8 cellular contexts compared by ENCODE assay signal in genomic region chr2:119826370-119826961, GRCh38.
DNase-seq lines count a peak whose midpoint lies in the region; ATAC-seq and TF ChIP-seq lines count a peak whose summit lies in the region.

No MANE protein-coding gene starts in this region.

- no peak overlapping the region for H4K91ac ChIP-seq in H9 (ENCODE audit: insufficient read length, low read depth, low read length)

- H3K4me3 Mint-ChIP-seq in T-helper 2 cell treated with Interferon-gamma antibody and Interleukin-4, amounts not matched to agents 5 μg/mL and 100 μg/mL, for 36 hours, result no peak overlapping the region
- H3K4me3 Mint-ChIP-seq in H9, result no peak overlapping the region

- H2AK5ac ChIP-seq in H9 (ENCODE audit: insufficient read length, low read length), result no peak overlapping the region

- TF ChIP-seq EP300 in transverse colon (IDR thresholded peaks at IDR 0.05; ENCODE audit: low read depth) (no peak), gastroesophageal sphincter (IDR thresholded peaks at IDR 0.05) (no peak)

- H3K4me3 ChIP-seq in PC-9 (no peak overlapping the region), astrocyte of the spinal cord (ENCODE audit: low read depth, low read length) (no peak overlapping the region), transverse colon (no peak overlapping the region), gastroesophageal sphincter (no peak overlapping the region)

- no peaks in the 10 kb centered on the region for H4K20me1 ChIP-seq in H9 (ENCODE audit: control insufficient read depth, insufficient read depth, insufficient read length)
- H4K20me1 ChIP-seq in PC-9 (ENCODE audit: insufficient read depth), result peaks cover 12% of the 10 kb centered on the region

- H2BK120ac ChIP-seq in H9 (ENCODE audit: low read depth, low read length, poor library complexity, severe bottlenecking), result no peak overlapping the region

- peaks cover 5% of the 10 kb centered on the region for H3K79me1 ChIP-seq in H9 (ENCODE audit: insufficient read depth, low read depth, low read length, poor library complexity, severe bottlenecking)

- H3K27me3 ChIP-seq in H9 (ENCODE audit: insufficient read depth, low read length) (no peaks in the 10 kb centered on the region), PC-9 (ENCODE audit: insufficient read depth, low read depth) (no peaks in the 10 kb centered on the region), transverse colon (no peaks in the 10 kb centered on the region), gastroesophageal sphincter (no peaks in the 10 kb centered on the region)

- no peaks in the 10 kb centered on the region for H3K9me3 ChIP-seq in H9 (ENCODE audit: control insufficient read depth, low read depth, low read length)
- H3K9me3 ChIP-seq in PC-9 (ENCODE audit: insufficient read depth, low read depth), result no peaks in the 10 kb centered on the region; the same call in 1 of the 2 replicates
- no peaks in the 10 kb centered on the region for H3K9me3 ChIP-seq in transverse colon
- no peaks in the 10 kb centered on the region for H3K9me3 ChIP-seq in gastroesophageal sphincter

- no peak overlapping the region for H3K14ac ChIP-seq in H9 (ENCODE audit: insufficient read depth, low read length)

- no CpG with 5 or more reads among the region's 5 CpGs for WGBS in H9 (ENCODE audit: extremely low coverage, insufficient read length, low lambda C conversion rate)
- WGBS in transverse colon (ENCODE audit: low coverage in 1 of 2), 2 donors, result 69 to 72% methylated on average over 5 of the region's 5 CpGs
- WGBS in gastroesophageal sphincter (ENCODE audit: low coverage in 1 of 2), 2 donors, result 63 to 69% methylated on average over 5 of the region's 5 CpGs

- H3K36me3 Mint-ChIP-seq in T-helper 2 cell treated with Interferon-gamma antibody and Interleukin-4, amounts not matched to agents 5 μg/mL and 100 μg/mL, for 36 hours (ENCODE audit: low read depth), result peaks cover 17% of the 10 kb centered on the region
- H3K36me3 Mint-ChIP-seq in H9 (ENCODE audit: insufficient read depth in 1 of 3, low read depth in 3 of 3), result peaks cover 23 to 50% (median 42%) of the 10 kb centered on the region in 3 experiments

- H2AFZ ChIP-seq in H9 (ENCODE audit: low read length) (no peak overlapping the region), PC-9 (no peak overlapping the region)

- peaks cover 22% of the 10 kb centered on the region for H3K4me1 Mint-ChIP-seq in T-helper 2 cell treated with Interferon-gamma antibody and Interleukin-4, amounts not matched to agents 5 μg/mL and 100 μg/mL, for 36 hours (ENCODE audit: low read depth)
- H3K4me1 Mint-ChIP-seq in H9, result peaks cover 15% of the 10 kb centered on the region in 2 experiments

- H3K4ac ChIP-seq in H9 (ENCODE audit: low read depth, low read length), result no peak overlapping the region

- no peak overlapping the region for H4K8ac ChIP-seq in H9 (replicated peaks; ENCODE audit: insufficient read length, low read depth, low read length)

- H3F3A ChIP-seq in PC-9 (ENCODE audit: insufficient read depth, low read depth), result 0 out of 2 replicates have a peak, but pooled peaks cover 5% of the 10 kb centered on the region

- no peaks in the 10 kb centered on the region for H3K9me2 ChIP-seq in PC-9 (ENCODE audit: insufficient read depth)

- no peak overlapping the region for H3K27ac Mint-ChIP-seq in T-helper 2 cell treated with Interferon-gamma antibody and Interleukin-4, amounts not matched to agents 5 μg/mL and 100 μg/mL, for 36 hours
- H3K27ac Mint-ChIP-seq in H9, result no peak overlapping the region

- H3K18ac ChIP-seq in H9 (ENCODE audit: insufficient read length, low read depth, low read length), result no peak overlapping the region

- H3K23ac ChIP-seq in H9 (ENCODE audit: insufficient read length, low read depth, low read length), result no peak overlapping the region

- DNase-seq in T-helper 2 cell, result peak in 3 of 5 experiments; percentile 17 to 57 (median 22)
- DNase-seq in T-helper 2 cell treated with Interferon-gamma antibody and Interleukin-4, amounts not matched to agents 5 μg/mL and 100 μg/mL, for 36 hours (ENCODE audit: low spot score), result no peak
- DNase-seq in H9, result no peak
- no peak for DNase-seq in PC-9
- DNase-seq in astrocyte of the spinal cord (ENCODE audit: low read depth, low spot score), result peak; percentile 26
- DNase-seq in left kidney (ENCODE audit: low read depth, low spot score), result peak; percentile 50
- peak; percentile 19 for DNase-seq in transverse colon

- ATAC-seq in gastroesophageal sphincter, result no peak

- no peaks in the 10 kb centered on the region for H3K27me3 Mint-ChIP-seq in T-helper 2 cell treated with Interferon-gamma antibody and Interleukin-4, amounts not matched to agents 5 μg/mL and 100 μg/mL, for 36 hours (ENCODE audit: low read depth)
- H3K27me3 Mint-ChIP-seq in H9 (ENCODE audit: low read depth), result no peaks in the 10 kb centered on the region

- peaks cover 7% of the 10 kb centered on the region; the same call in 1 of the 2 replicates for H3K79me2 ChIP-seq in H9 (ENCODE audit: insufficient read depth, low read length)
- peaks cover 93% of the 10 kb centered on the region for H3K79me2 ChIP-seq in PC-9 (ENCODE audit: low read depth)

- H2BK20ac ChIP-seq in H9 (ENCODE audit: low read depth, low read length, poor library complexity, severe bottlenecking), result no peak overlapping the region

- H3K4me2 ChIP-seq in H9 (ENCODE audit: insufficient read depth, insufficient read length, low read length), result no peak overlapping the region
- H3K4me2 ChIP-seq in PC-9, result no peak overlapping the region

- H3K4me1 ChIP-seq in H9 (ENCODE audit: insufficient read depth, low read length) (no peaks in the 10 kb centered on the region), PC-9 (replicated peaks; ENCODE audit: insufficient read depth) (no peaks in the 10 kb centered on the region), transverse colon (no peaks in the 10 kb centered on the region), gastroesophageal sphincter (peaks cover 0 to 14% (median 5%) of the 10 kb centered on the region in 3 donors)

- CTCF ChIA-PET in PC-9 (lab: Charles Lee), result interaction anchor here (1.0 kb wide), 1 partner anchor 65 kb away, joined by 12 read pairs; no protein-coding TSS in a partner anchor

- no peak overlapping the region for H4K5ac ChIP-seq in H9 (ENCODE audit: insufficient read length, low read depth, low read length)

- intact Hi-C loops in PC-9 (cut with micrococcal nuclease; ENCODE audit: unreplicated experiment), result loop anchor here (5.0 kb wide), 1 partner anchor 184 kb away; no protein-coding TSS in a partner anchor
- intact Hi-C loops in transverse colon (cut with DNase I; ENCODE audit: low total_unique reads), result no loop called here

- no peak overlapping the region for H3K9ac ChIP-seq in H9 (ENCODE audit: extremely low read depth, insufficient read length, low read length)

- no peaks in the 10 kb centered on the region for H3K23me2 ChIP-seq in H9 (ENCODE audit: insufficient read length, low read depth, low read length, poor library complexity, severe bottlenecking)

- H3K56ac ChIP-seq in H9 (ENCODE audit: insufficient read length, low read depth, low read length), result no peak overlapping the region

- H3K27ac ChIP-seq in H9 (ENCODE audit: insufficient read length, low read depth, low read length), result no peak overlapping the region
- H3K27ac ChIP-seq in PC-9, result no peak overlapping the region
- H3K27ac ChIP-seq in transverse colon, result no peak overlapping the region
- no peak overlapping the region for H3K27ac ChIP-seq in gastroesophageal sphincter

- peaks cover 15% of the 10 kb centered on the region for H3K9me3 Mint-ChIP-seq in T-helper 2 cell treated with Interferon-gamma antibody and Interleukin-4, amounts not matched to agents 5 μg/mL and 100 μg/mL, for 36 hours
- peaks cover 5 to 16% of the 10 kb centered on the region in 2 experiments for H3K9me3 Mint-ChIP-seq in H9

- POLR2A ChIA-PET in PC-9 (lab: Charles Lee; ENCODE audit: unreplicated experiment), result no interaction called here

- no peak overlapping the region for H2BK5ac ChIP-seq in H9 (ENCODE audit: insufficient read length, low read length)

- TF ChIP-seq CTCF in H9 (conservative IDR thresholded peaks at IDR 0.05) (peak; percentile 85), PC-9 (conservative IDR thresholded peaks at IDR 0.05) (peak; percentile 65), astrocyte of the spinal cord (IDR thresholded peaks at IDR 0.05; ENCODE audit: low read depth, low read length) (peak; percentile 73), transverse colon (IDR thresholded peaks at IDR 0.05) (peak; percentile 18 to 45 (median 40)), gastroesophageal sphincter (IDR thresholded peaks at IDR 0.05) (peak in 2 of 4 experiments; percentile 6 to 46)

- H2BK12ac ChIP-seq in H9 (ENCODE audit: insufficient read length, low read depth, low read length), result no peak overlapping the region

- H3K36me3 ChIP-seq in PC-9 (ENCODE audit: low read depth), result no peaks in the 10 kb centered on the region
- no peaks in the 10 kb centered on the region for H3K36me3 ChIP-seq in transverse colon
- H3K36me3 ChIP-seq in gastroesophageal sphincter, result peaks cover 0 to 9% of the 10 kb centered on the region in 2 donors

- in situ Hi-C loops in astrocyte of the spinal cord (cut with HindIII; ENCODE audit: low sequenced_read_pairs) (no loop called here), transverse colon (cut with MboI; ENCODE audit: low pct_ligation_motif_present in 1 of 4, low pct_unique_long_range_greater_than_20kb in 1 of 4, low sequenced_read_pairs in 3 of 4) (loop anchor here in 2 of 4 donors (10.0 kb wide), 1 partner anchor 72 kb away; the partner anchor contains the start of gene PTPN4 (in 2 of the 2))

- H3T11ph ChIP-seq in H9 (ENCODE audit: low read length), result no peak overlapping the region

- no TSS peak for BruUV-seq in PC-9 (replicated peaks; lab: Mats Ljungman, UMichigan)

- H2BK15ac ChIP-seq in H9 (ENCODE audit: low read depth, low read length), result no peak overlapping the region

- TF ChIP-seq POLR2A in transverse colon (IDR thresholded peaks at IDR 0.05) (no peak), gastroesophageal sphincter (IDR thresholded peaks at IDR 0.05) (no peak)

Comparison
In these comparisons a context has a peak if more than half of its experiments do, and no peak if none do; other contexts are left out.
1. DNase-seq: peak in T-helper 2 cell (3 of 5), astrocyte of the spinal cord (single experiment), left kidney (single experiment) and transverse colon (single experiment); none in T-helper 2 cell treated with Interferon-gamma antibody and Interleukin-4, amounts not matched to agents 5 μg/mL and 100 μg/mL, for 36 hours (single experiment), H9 (single experiment) and PC-9 (0 of 2).